Comparison of ENCODE assay signal across 22 cellular contexts in the genomic region with DNA sequence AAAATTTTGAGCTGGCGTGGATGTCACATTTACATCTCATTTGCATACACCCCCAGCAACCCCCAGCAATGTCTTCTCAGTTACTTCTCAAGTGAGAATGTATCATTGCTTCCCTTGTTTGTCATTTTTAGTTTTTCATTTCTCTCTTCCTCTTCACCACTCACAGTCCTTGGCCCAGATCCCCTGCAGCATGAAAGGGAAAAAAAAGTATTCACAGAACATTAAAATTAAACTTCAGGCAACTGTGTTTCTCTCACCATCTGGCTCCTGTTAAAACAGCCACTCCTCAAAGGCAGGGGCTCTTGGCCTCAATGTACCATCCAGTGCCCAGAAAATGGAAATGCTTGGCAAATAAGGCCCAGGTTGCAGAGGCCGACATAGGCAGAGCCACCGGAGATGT.
DNase-seq lines count a peak whose midpoint lies in the region; ATAC-seq and TF ChIP-seq lines count a peak whose summit lies in the region.
"Had no signal": no experiment of that assay in that cellular context is flagged by ENCODE, and none has a peak within 500 bp of the region (broad histone marks: within the 10 kb centered on the region; RNA-seq: fewer than 3 reads in every experiment).

No MANE protein-coding gene starts in this region.

- H3K27me3 Mint-ChIP-seq in osteocyte (ENCODE audit: unreplicated experiment): no peaks in the 10 kb centered on the region
- H3K27me3 Mint-ChIP-seq: CD4-positive, CD25-positive, alpha-beta regulatory T cell had no signal

- CTCF ChIA-PET in HEK293T (lab: Yijun Ruan, JAX): no interaction called here

- no peak for TF ChIP-seq CTCF in osteocyte (IDR thresholded peaks at IDR 0.05)
- no peak for TF ChIP-seq CTCF in GM13976 (IDR thresholded peaks at IDR 0.05; ENCODE audit: borderline replicate concordance, control extremely low read depth, extremely low read depth, insufficient read depth, missing control alignments)

- no peak for ATAC-seq in GM18909 (IDR thresholded peaks at IDR 0.05; ENCODE audit: poor library complexity, unreplicated experiment)
- ATAC-seq: GM12878 had no signal

- POLR2A ChIA-PET in HEK293T (lab: Yijun Ruan, JAX): no interaction called here

- DNase-seq in inferior parietal cortex (ENCODE audit: extremely low spot score): peak; percentile 51
- peak; percentile 36 for DNase-seq in osteocyte (ENCODE audit: extremely low spot score, unreplicated experiment)
- no peak for DNase-seq in HEK293T (ENCODE audit: extremely low spot score)
- no peak for DNase-seq in GM13976 (ENCODE audit: low spot score)
- DNase-seq: 8988T; ACHN; BE2C; C1 segment of cervical spinal cord; CD4-positive, alpha-beta memory T cell; CD4-positive, CD25-positive, alpha-beta regulatory T cell; CD8-positive, alpha-beta memory T cell; COR-L47; DMS 273 treated with DMSO at 0.1 percent for 48 hours; DMS153; DMS53; DMS79; DND-41; EL; GDM1 had no signal

- peaks cover 3% of the 10 kb centered on the region for H3K9me3 Mint-ChIP-seq in osteocyte (ENCODE audit: unreplicated experiment)
- H3K9me3 Mint-ChIP-seq: CD4-positive, CD25-positive, alpha-beta regulatory T cell; CD8-positive, alpha-beta memory T cell had no signal

- no peaks in the 10 kb centered on the region for H3K36me3 Mint-ChIP-seq in osteocyte (ENCODE audit: unreplicated experiment)
- H3K36me3 Mint-ChIP-seq: CD14-positive monocyte; CD4-positive, alpha-beta memory T cell; CD4-positive, CD25-positive, alpha-beta regulatory T cell; CD8-positive, alpha-beta memory T cell had no signal

- no peak overlapping the region for H3K4me3 Mint-ChIP-seq in osteocyte (ENCODE audit: unreplicated experiment)
- H3K4me3 Mint-ChIP-seq: CD14-positive monocyte; CD4-positive, alpha-beta memory T cell; CD4-positive, CD25-positive, alpha-beta regulatory T cell; CD8-positive, alpha-beta memory T cell had no signal

- H3K4me1 Mint-ChIP-seq in osteocyte (ENCODE audit: unreplicated experiment): no peaks in the 10 kb centered on the region
- H3K4me1 Mint-ChIP-seq: CD14-positive monocyte; CD4-positive, alpha-beta memory T cell; CD4-positive, CD25-positive, alpha-beta regulatory T cell; CD8-positive, alpha-beta memory T cell had no signal

- no peak overlapping the region for H3K27ac Mint-ChIP-seq in osteocyte (ENCODE audit: unreplicated experiment)
- H3K27ac Mint-ChIP-seq: CD4-positive, alpha-beta memory T cell; CD4-positive, CD25-positive, alpha-beta regulatory T cell; CD8-positive, alpha-beta memory T cell had no signal

- in situ Hi-C loops in GM13976 (cut with MboI; ENCODE audit: low sequenced_read_pairs, unreplicated experiment): no loop called here

TF ChIP-seq in HEK293T, 16 proteins besides CTCF, POLR2A, EP300 and RAD21:
- TF ChIP-seq SUZ12 (IDR thresholded peaks at IDR 0.05) (no peak), FOXA1 (IDR thresholded peaks at IDR 0.05) (no peak), L3MBTL2 (conservative IDR thresholded peaks at IDR 0.05) (no peak), SP1 (IDR thresholded peaks at IDR 0.05) (no peak), FOXM1 (IDR thresholded peaks at IDR 0.05; ENCODE audit: borderline replicate concordance) (no peak), CTBP1 (IDR thresholded peaks at IDR 0.05; ENCODE audit: borderline replicate concordance) (no peak), FOXK2 (IDR thresholded peaks at IDR 0.05) (no peak), TARDBP (IDR thresholded peaks at IDR 0.05) (no peak), HDGF (IDR thresholded peaks at IDR 0.05; ENCODE audit: borderline replicate concordance) (no peak), ELF4 (IDR thresholded peaks at IDR 0.05) (no peak), ZNF384 (IDR thresholded peaks at IDR 0.05) (no peak), NFRKB (IDR thresholded peaks at IDR 0.05) (no peak), LEF1 (IDR thresholded peaks at IDR 0.05; ENCODE audit: borderline replicate concordance) (no peak), BHLHE40 (IDR thresholded peaks at IDR 0.05; ENCODE audit: borderline replicate concordance) (no peak)
- TF ChIP-seq, protein P1, sequence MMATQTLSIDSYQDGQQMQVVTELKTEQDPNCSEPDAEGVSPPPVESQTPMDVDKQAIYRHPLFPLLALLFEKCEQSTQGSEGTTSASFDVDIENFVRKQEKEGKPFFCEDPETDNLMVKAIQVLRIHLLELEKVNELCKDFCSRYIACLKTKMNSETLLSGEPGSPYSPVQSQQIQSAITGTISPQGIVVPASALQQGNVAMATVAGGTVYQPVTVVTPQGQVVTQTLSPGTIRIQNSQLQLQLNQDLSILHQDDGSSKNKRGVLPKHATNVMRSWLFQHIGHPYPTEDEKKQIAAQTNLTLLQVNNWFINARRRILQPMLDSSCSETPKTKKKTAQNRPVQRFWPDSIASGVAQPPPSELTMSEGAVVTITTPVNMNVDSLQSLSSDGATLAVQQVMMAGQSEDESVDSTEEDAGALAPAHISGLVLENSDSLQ (IDR thresholded peaks at IDR 0.05): no peak

Comparison
In these comparisons a context has a peak if more than half of its experiments do, and no peak if none do; other contexts are left out.
1. DNase-seq: peak in inferior parietal cortex (single experiment) and osteocyte (single experiment); none in HEK293T (single experiment) and GM13976 (single experiment).